ENCODE assay signal across 1 cellular context in the genomic region with DNA sequence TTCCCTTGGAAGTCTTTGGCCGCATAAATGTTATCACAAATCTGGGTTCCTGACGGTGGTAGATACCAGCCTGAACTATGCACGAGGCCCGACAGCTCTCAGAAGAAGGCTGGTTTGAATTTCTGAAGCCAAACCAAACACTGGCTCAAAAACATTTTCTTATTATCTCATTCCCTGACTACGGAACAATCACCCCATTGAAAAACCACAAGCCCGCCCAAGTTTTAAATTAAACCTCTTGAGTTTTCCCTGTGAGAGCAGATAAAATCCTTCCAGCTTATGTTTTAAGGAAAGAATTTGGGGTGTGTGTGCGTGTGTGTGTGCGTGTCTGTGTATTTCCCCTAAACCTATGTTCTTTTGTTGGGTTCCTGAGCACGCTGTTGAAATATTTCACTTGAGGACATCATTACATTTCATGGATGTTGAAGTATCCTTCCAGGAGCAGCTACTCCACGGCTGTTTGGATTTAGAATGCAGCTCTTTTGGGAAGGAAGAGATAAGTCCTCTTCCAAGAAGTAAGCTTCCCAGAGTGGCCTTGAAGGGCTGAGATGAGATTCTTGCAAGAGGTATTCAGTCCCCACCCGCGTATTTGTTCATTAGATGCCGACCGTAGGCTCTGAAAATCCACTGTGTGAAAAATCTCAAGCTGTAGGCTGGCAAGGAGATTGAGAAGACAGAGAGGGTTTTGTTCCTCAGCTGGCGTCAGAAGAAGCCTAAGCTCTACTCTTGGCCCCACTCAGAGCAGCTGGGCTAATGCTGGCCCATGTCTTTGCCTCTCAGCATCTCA.
TF ChIP-seq lines count a peak whose summit lies in the region.

No MANE protein-coding gene starts in this region.

TF ChIP-seq in GM23338, 12 proteins besides CTCF, POLR2A, EP300 and RAD21 (continued from another document):
- TF ChIP-seq, protein P1, sequence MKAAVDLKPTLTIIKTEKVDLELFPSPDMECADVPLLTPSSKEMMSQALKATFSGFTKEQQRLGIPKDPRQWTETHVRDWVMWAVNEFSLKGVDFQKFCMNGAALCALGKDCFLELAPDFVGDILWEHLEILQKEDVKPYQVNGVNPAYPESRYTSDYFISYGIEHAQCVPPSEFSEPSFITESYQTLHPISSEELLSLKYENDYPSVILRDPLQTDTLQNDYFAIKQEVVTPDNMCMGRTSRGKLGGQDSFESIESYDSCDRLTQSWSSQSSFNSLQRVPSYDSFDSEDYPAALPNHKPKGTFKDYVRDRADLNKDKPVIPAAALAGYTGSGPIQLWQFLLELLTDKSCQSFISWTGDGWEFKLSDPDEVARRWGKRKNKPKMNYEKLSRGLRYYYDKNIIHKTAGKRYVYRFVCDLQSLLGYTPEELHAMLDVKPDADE (IDR thresholded peaks at IDR 0.05): no peak
- TF ChIP-seq ZNF331 (CRISPR knock-in tag; IDR thresholded peaks at IDR 0.05; ENCODE audit: low read depth): no peak
- TF ChIP-seq, protein P2, sequence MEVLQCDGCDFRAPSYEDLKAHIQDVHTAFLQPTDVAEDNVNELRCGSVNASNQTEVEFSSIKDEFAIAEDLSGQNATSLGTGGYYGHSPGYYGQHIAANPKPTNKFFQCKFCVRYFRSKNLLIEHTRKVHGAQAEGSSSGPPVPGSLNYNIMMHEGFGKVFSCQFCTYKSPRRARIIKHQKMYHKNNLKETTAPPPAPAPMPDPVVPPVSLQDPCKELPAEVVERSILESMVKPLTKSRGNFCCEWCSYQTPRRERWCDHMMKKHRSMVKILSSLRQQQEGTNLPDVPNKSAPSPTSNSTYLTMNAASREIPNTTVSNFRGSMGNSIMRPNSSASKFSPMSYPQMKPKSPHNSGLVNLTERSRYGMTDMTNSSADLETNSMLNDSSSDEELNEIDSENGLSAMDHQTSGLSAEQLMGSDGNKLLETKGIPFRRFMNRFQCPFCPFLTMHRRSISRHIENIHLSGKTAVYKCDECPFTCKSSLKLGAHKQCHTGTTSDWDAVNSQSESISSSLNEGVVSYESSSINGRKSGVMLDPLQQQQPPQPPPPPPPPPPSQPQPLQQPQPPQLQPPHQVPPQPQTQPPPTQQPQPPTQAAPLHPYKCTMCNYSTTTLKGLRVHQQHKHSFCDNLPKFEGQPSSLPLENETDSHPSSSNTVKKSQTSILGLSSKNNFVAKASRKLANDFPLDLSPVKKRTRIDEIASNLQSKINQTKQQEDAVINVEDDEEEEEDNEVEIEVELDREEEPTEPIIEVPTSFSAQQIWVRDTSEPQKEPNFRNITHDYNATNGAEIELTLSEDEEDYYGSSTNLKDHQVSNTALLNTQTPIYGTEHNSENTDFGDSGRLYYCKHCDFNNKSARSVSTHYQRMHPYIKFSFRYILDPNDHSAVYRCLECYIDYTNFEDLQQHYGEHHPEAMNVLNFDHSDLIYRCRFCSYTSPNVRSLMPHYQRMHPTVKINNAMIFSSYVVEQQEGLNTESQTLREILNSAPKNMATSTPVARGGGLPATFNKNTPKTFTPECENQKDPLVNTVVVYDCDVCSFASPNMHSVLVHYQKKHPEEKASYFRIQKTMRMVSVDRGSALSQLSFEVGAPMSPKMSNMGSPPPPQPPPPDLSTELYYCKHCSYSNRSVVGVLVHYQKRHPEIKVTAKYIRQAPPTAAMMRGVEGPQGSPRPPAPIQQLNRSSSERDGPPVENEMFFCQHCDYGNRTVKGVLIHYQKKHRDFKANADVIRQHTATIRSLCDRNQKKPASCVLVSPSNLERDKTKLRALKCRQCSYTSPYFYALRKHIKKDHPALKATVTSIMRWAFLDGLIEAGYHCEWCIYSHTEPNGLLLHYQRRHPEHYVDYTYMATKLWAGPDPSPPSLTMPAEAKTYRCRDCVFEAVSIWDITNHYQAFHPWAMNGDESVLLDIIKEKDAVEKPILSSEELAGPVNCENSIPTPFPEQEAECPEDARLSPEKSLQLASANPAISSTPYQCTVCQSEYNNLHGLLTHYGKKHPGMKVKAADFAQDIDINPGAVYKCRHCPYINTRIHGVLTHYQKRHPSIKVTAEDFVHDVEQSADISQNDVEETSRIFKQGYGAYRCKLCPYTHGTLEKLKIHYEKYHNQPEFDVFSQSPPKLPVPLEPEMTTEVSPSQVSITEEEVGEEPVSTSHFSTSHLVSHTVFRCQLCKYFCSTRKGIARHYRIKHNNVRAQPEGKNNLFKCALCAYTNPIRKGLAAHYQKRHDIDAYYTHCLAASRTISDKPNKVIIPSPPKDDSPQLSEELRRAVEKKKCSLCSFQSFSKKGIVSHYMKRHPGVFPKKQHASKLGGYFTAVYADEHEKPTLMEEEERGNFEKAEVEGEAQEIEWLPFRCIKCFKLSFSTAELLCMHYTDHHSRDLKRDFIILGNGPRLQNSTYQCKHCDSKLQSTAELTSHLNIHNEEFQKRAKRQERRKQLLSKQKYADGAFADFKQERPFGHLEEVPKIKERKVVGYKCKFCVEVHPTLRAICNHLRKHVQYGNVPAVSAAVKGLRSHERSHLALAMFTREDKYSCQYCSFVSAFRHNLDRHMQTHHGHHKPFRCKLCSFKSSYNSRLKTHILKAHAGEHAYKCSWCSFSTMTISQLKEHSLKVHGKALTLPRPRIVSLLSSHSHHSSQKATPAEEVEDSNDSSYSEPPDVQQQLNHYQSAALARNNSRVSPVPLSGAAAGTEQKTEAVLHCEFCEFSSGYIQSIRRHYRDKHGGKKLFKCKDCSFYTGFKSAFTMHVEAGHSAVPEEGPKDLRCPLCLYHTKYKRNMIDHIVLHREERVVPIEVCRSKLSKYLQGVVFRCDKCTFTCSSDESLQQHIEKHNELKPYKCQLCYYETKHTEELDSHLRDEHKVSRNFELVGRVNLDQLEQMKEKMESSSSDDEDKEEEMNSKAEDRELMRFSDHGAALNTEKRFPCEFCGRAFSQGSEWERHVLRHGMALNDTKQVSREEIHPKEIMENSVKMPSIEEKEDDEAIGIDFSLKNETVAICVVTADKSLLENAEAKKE (CRISPR knock-in tag; IDR thresholded peaks at IDR 0.05): no peak
- no peak for TF ChIP-seq ZNF114 (CRISPR knock-in tag; IDR thresholded peaks at IDR 0.05)
- no peak for TF ChIP-seq JUNB (IDR thresholded peaks at IDR 0.05; ENCODE audit: unreplicated experiment)
- no peak for TF ChIP-seq STAT1 (IDR thresholded peaks at IDR 0.05; ENCODE audit: unreplicated experiment)
- TF ChIP-seq EZH2phosphoT487 (IDR thresholded peaks at IDR 0.05; ENCODE audit: unreplicated experiment): no peak
- no peak for TF ChIP-seq EZH2 (IDR thresholded peaks at IDR 0.05; ENCODE audit: low read depth, unreplicated experiment)
- no peak for TF ChIP-seq NANOG (IDR thresholded peaks at IDR 0.05; ENCODE audit: borderline replicate concordance)
